Comparison of ENCODE assay signal across 9 cellular contexts in the genomic region with DNA sequence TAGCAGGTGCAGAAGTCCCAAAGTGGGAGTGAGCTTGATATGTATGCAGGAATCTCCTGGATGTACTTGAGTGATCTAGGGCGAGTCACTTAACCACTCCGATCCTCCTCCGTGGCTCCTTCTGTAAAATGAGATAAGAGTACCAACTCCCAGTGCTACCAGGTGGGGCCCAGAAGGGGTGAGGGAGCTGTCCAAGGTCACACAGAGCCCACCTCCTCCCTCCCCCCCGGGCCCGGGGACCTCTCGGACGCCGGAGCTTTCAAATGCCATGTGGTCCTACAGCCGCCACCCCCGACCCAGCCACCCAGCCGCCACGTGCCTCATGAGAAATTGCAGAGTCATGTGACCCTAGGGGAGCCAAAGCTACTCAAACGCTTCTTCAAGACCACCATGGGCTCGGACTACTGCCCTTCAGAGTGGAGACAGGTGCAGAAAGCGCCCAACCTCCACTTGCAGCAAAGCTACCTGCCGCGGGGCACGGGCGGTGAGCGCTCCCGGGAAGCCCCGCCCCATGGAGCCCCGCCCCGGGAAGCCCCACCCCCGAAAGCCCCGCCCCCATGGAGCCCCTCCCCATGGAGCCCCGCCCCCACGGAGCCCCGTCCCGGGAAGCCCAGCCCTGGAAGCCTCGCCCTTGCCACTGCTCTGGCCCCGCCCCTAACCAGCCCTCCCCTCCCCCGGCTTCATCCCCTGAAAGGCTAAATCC. TPM values are rescaled to one million over a fixed set of nuclear protein-coding genes. Genes with fewer than 3 reads are reported as not detected.
DNase-seq lines count a peak whose midpoint lies in the region; ATAC-seq, FAIRE-seq and TF ChIP-seq lines count a peak whose summit lies in the region.
"Had no signal": no experiment of that assay in that cellular context is flagged by ENCODE, and none has a peak within 500 bp of the region (broad histone marks: within the 10 kb centered on the region; RNA-seq: fewer than 3 reads in every experiment).

No MANE protein-coding gene starts in this region.

- in situ Hi-C loops in GM12878 (cut with MboI), result no loop called here

- no peak overlapping the region for H3K9ac ChIP-seq in GM12878 (ENCODE audit: control insufficient read depth, insufficient read depth, low read length)

- no peaks in the 10 kb centered on the region for H4K20me1 ChIP-seq in GM12878 (ENCODE audit: control insufficient read depth, insufficient read depth)

- SMC1A ChIA-PET in GM12878 (lab: Charles Lee; ENCODE audit: uncharacterized antibody, unreplicated experiment), result no interaction called here

- no peak overlapping the region for H2AFZ ChIP-seq in GM12878 (ENCODE audit: control insufficient read depth, low read depth, low read length)

- ATAC-seq in GM12878 (peak; percentile 50), mucosa of descending colon (peak; percentile 75), omental fat pad (ENCODE audit: low FRiP score) (no peak), GM18519 (IDR thresholded peaks at IDR 0.05; ENCODE audit: low FRiP score, unreplicated experiment) (no peak)

- intact Hi-C loops in GM12878 (cut with micrococcal nuclease; ENCODE audit: unreplicated experiment) (no loop called here), mucosa of descending colon (cut with DNase I, micrococcal nuclease) (no loop called here)

- TF ChIP-seq POLR2A in GM12878 (IDR thresholded peaks at IDR 0.05; ENCODE audit: low read depth, low read length), result no peak

- CTCF ChIA-PET in GM12878 (lab: Yijun Ruan, JAX), result no interaction called here

- DNase-seq in NCI-H2081 (lab: John Stamatoyannopoulos, UW), result peak; percentile 38 to 45
- no peak for DNase-seq in NCI-H2081 treated with DMSO at 0.1 percent for 48 hours (lab: John Stamatoyannopoulos, UW)
- peak; percentile 36 for DNase-seq in NCI-H128 (lab: John Stamatoyannopoulos, UW; ENCODE audit: unreplicated experiment)
- no peak for DNase-seq in GM12878 (ENCODE audit: low read depth, low spot score)
- peak in 2 of 3 donors; percentile 73 to 84 for DNase-seq in mucosa of descending colon
- no peak for DNase-seq in omental fat pad (ENCODE audit: low spot score)
- no peak for DNase-seq in NCI-H524 (lab: John Stamatoyannopoulos, UW)

- no peak overlapping the region for H3K27ac ChIP-seq in GM12878 (ENCODE audit: control insufficient read depth, insufficient read depth)

- FAIRE-seq in GM12878 (lab: Jason Lieb, UNC), result no peak
- FAIRE-seq: islet of Langerhans had no signal

- no peaks in the 10 kb centered on the region for H3K27me3 ChIP-seq in GM12878 (replicated peaks in 1 of 2; ENCODE audit: control insufficient read depth in 2 of 2, insufficient read depth in 2 of 2, low read length in 1 of 2)

- RAD21 ChIA-PET in GM12878 (lab: Charles Lee; ENCODE audit: unreplicated experiment), result no interaction called here

- TF ChIP-seq EP300 in GM12878 (IDR thresholded peaks at IDR 0.05; ENCODE audit: borderline replicate concordance in 1 of 2, control insufficient read depth in 1 of 2, low read depth in 2 of 2, low read length in 2 of 2), result no peak

- POLR2A ChIA-PET in GM12878 (lab: Charles Lee), result no interaction called here

- no peak overlapping the region for H3K4me2 ChIP-seq in GM12878 (ENCODE audit: control insufficient read depth, insufficient read depth)

- TF ChIP-seq CTCF in GM12878 (IDR thresholded peaks at IDR 0.05 in 2 of 3, conservative IDR thresholded peaks at IDR 0.05 in 1 of 3; ENCODE audit: control insufficient read depth in 2 of 3, extremely low read depth in 1 of 3, insufficient read depth in 1 of 3, low read depth in 3 of 3, low read length in 3 of 3) (no peak), mucosa of descending colon (IDR thresholded peaks at IDR 0.05) (no peak), omental fat pad (IDR thresholded peaks at IDR 0.05) (no peak)

- H3K9me3 ChIP-seq in GM12878 (replicated peaks; ENCODE audit: control insufficient read depth, insufficient read depth, low read length) (no peaks in the 10 kb centered on the region), mucosa of descending colon (no peaks in the 10 kb centered on the region)

- no peaks in the 10 kb centered on the region for H3K79me2 ChIP-seq in GM12878 (ENCODE audit: control insufficient read depth, insufficient read depth, low read length)

- no peak overlapping the region for H3K4me3 ChIP-seq in GM12878
- H3K4me3 ChIP-seq in mucosa of descending colon, result no peak overlapping the region

- no TSS peak for BruUV-seq in GM12878 (replicated peaks; lab: Mats Ljungman, UMichigan)

- H3K4me1 ChIP-seq in GM12878 (ENCODE audit: control insufficient read depth, insufficient read depth, low read length), result no peaks in the 10 kb centered on the region
- peaks cover 10% of the 10 kb centered on the region for H3K4me1 ChIP-seq in mucosa of descending colon (ENCODE audit: low read depth)

- H3K36me3 ChIP-seq in GM12878 (ENCODE audit: control insufficient read depth in 2 of 2, insufficient read depth in 2 of 2, low read length in 1 of 2) (no peaks in the 10 kb centered on the region), mucosa of descending colon (ENCODE audit: low read depth) (no peaks in the 10 kb centered on the region)

- TF ChIP-seq RAD21 in GM12878 (IDR thresholded peaks at IDR 0.05; ENCODE audit: insufficient read depth, low read depth, low read length), result no peak

- 28% methylated on average over 17 of the region's 33 CpGs for WGBS in GM12878 (ENCODE audit: insufficient coverage, insufficient replicate concordance, low lambda C conversion rate, missing lambda C conversion rate)

RNA-seq across cellular contexts. Expression of gene ZNF358, which starts 10.1 kb away (rescaled TPM):
- total RNA-seq in GM12878 (2013; cell fraction: nucleolus; rRNA removed), result 2.5 and 3.0 TPM in 2 replicates
- total RNA-seq in GM12878 (2014; rRNA removed) (2.1 and 3.0 TPM in 2 replicates), GM12878 (2014; rRNA removed; fragmentation: Illumina TruSeq; extraction: Trizol) (1.8 and 1.9 TPM in 2 replicates), GM12878 (2021) (4.9 and 6.3 TPM in 2 replicates), mucosa of descending colon (10 to 100 TPM; 31.7 to 88.8 (median 42.1) TPM), omental fat pad (10 to 100 TPM; 31.9 to 49.8 (median 36.6) TPM)
- 2.0 TPM for polyA plus RNA-seq in GM12878 (2011; ENCODE audit: low read depth)
- polyA plus RNA-seq in GM12878 (2011; rRNA removed) (0.13 and 0.50 TPM in 2 replicates), GM12878 (2014; fragmentation: Illumina TruSeq; extraction: Trizol) (4.1 and 5.5 TPM in 2 replicates), GM12878 (2014; fragmentation: Nextera tagmentation; extraction: Ambion mirVana) (under 1 TPM in 1 of 2 experiments, not detected in 1; 0.09 TPM), GM12878 (2014; rRNA removed) (2.2 and 4.0 TPM in 2 replicates), GM12878 (2016; fragmentation: Nextera tagmentation; extraction: Ambion mirVana) (under 1 TPM; 0.59 to 0.96 TPM)
- polyA plus RNA-seq in GM12878 (2011; cell fraction: cytosol; rRNA removed), result 0.89 and 1.5 TPM in 2 replicates
- polyA plus RNA-seq in GM12878 (2011; cell fraction: nucleus; rRNA removed), result 0.43 and 0.63 TPM in 2 replicates
- polyA plus RNA-seq in GM12878 (2012), result 7.2 and 7.6 TPM in 2 replicates
- polyA minus RNA-seq in GM12878 (2011; rRNA and poly(A)+ RNA removed), result 0.15 TPM in 1 of 2 replicates, not detected in the other
- 0.62 TPM in 1 of 2 replicates, not detected in the other for polyA minus RNA-seq in GM12878 (2011; cell fraction: cytosol; rRNA and poly(A)+ RNA removed)
- 0.24 and 0.57 TPM in 2 replicates for polyA minus RNA-seq in GM12878 (2011; cell fraction: nucleus; rRNA and poly(A)+ RNA removed)

RNA-seq across cellular contexts. Expression of gene MCOLN1, which starts 16.6 kb away (rescaled TPM):
- total RNA-seq in GM12878 (2013; cell fraction: nucleolus; rRNA removed), result 9.1 and 9.6 TPM in 2 replicates
- 2.2 and 2.8 TPM in 2 replicates for total RNA-seq in GM12878 (2014; rRNA removed)
- 2.3 and 3.0 TPM in 2 replicates for total RNA-seq in GM12878 (2014; rRNA removed; fragmentation: Illumina TruSeq; extraction: Trizol)
- 10.9 and 13.9 TPM in 2 replicates for total RNA-seq in GM12878 (2021)
- polyA plus RNA-seq in GM12878 (2011; ENCODE audit: low read depth), result 2.7 TPM
- polyA plus RNA-seq in GM12878 (2011; rRNA removed), result 2.8 and 6.0 TPM in 2 replicates
- 5.7 and 8.7 TPM in 2 replicates for polyA plus RNA-seq in GM12878 (2011; cell fraction: cytosol; rRNA removed)
- polyA plus RNA-seq in GM12878 (2011; cell fraction: nucleus; rRNA removed), result 26.1 and 38.4 TPM in 2 replicates
- 5.5 and 6.2 TPM in 2 replicates for polyA plus RNA-seq in GM12878 (2012)
- 1.9 and 3.7 TPM in 2 replicates for polyA plus RNA-seq in GM12878 (2014; fragmentation: Illumina TruSeq; extraction: Trizol)
- 1 to 10 TPM in 1 of 2 experiments, under 1 TPM in 1; 0.42 to 1.4 TPM for polyA plus RNA-seq in GM12878 (2014; fragmentation: Nextera tagmentation; extraction: Ambion mirVana)
- 13.6 and 15.6 TPM in 2 replicates for polyA plus RNA-seq in GM12878 (2014; rRNA removed)
- 10 to 100 TPM; 12.4 to 14.4 TPM for polyA plus RNA-seq in GM12878 (2016; fragmentation: Nextera tagmentation; extraction: Ambion mirVana)
- polyA minus RNA-seq in GM12878 (2011; rRNA and poly(A)+ RNA removed), result 8.1 and 11.8 TPM in 2 replicates
- 2.9 and 3.7 TPM in 2 replicates for polyA minus RNA-seq in GM12878 (2011; cell fraction: cytosol; rRNA and poly(A)+ RNA removed)
- 3.7 and 7.2 TPM in 2 replicates for polyA minus RNA-seq in GM12878 (2011; cell fraction: nucleus; rRNA and poly(A)+ RNA removed)
- 10 to 100 TPM; 29.5 to 40.1 (median 31.7) TPM for total RNA-seq in mucosa of descending colon
- 10 to 100 TPM; 24.5 to 41.1 (median 31.9) TPM for total RNA-seq in omental fat pad

RNA-seq across cellular contexts. Expression of gene PEX11G, which starts 17.0 kb away (rescaled TPM):
- not detected in 2 replicates for total RNA-seq in GM12878 (2013; cell fraction: nucleolus; rRNA removed)
- total RNA-seq in GM12878 (2014; rRNA removed) (0.73 and 0.82 TPM in 2 replicates), GM12878 (2014; rRNA removed; fragmentation: Illumina TruSeq; extraction: Trizol) (0.40 and 0.51 TPM in 2 replicates), GM12878 (2021) (1.0 and 1.8 TPM in 2 replicates), mucosa of descending colon (1 to 10 TPM; 4.0 to 9.5 (median 8.1) TPM), omental fat pad (1 to 10 TPM; 4.4 to 9.9 (median 4.7) TPM)
- 0.68 TPM for polyA plus RNA-seq in GM12878 (2011; ENCODE audit: low read depth)
- polyA plus RNA-seq in GM12878 (2011; rRNA removed) (0.19 and 0.29 TPM in 2 replicates), GM12878 (2014; fragmentation: Illumina TruSeq; extraction: Trizol) (0.38 TPM in 1 of 2 replicates, not detected in the other), GM12878 (2014; fragmentation: Nextera tagmentation; extraction: Ambion mirVana) (under 1 TPM in 1 of 2 experiments, not detected in 1; 0.05 TPM), GM12878 (2014; rRNA removed) (1.2 and 1.6 TPM in 2 replicates), GM12878 (2016; fragmentation: Nextera tagmentation; extraction: Ambion mirVana) (1 to 10 TPM; 1.5 to 1.7 TPM)
- 1.0 and 1.6 TPM in 2 replicates for polyA plus RNA-seq in GM12878 (2011; cell fraction: cytosol; rRNA removed)
- polyA plus RNA-seq in GM12878 (2011; cell fraction: nucleus; rRNA removed), result 1.0 and 1.1 TPM in 2 replicates
- 1.1 and 1.2 TPM in 2 replicates for polyA plus RNA-seq in GM12878 (2012)
- 0.41 TPM in 1 of 2 replicates, not detected in the other for polyA minus RNA-seq in GM12878 (2011; rRNA and poly(A)+ RNA removed)
- polyA minus RNA-seq in GM12878 (2011; cell fraction: cytosol; rRNA and poly(A)+ RNA removed), result not detected in 2 replicates
- 0.96 TPM in 1 of 2 replicates, not detected in the other for polyA minus RNA-seq in GM12878 (2011; cell fraction: nucleus; rRNA and poly(A)+ RNA removed)

RNA-seq across cellular contexts. Expression of gene PNPLA6, which starts 29.7 kb away (rescaled TPM):
- total RNA-seq in GM12878 (2013; cell fraction: nucleolus; rRNA removed), result 136 and 138 TPM in 2 replicates
- total RNA-seq in GM12878 (2014; rRNA removed) (47.9 and 56.8 TPM in 2 replicates), GM12878 (2014; rRNA removed; fragmentation: Illumina TruSeq; extraction: Trizol) (18.7 and 19.2 TPM in 2 replicates), GM12878 (2021) (105 and 113 TPM in 2 replicates), mucosa of descending colon (100 to 1,000 TPM in 2 of 3 donors, 10 to 100 TPM in 1; 85.7 to 136 (median 121) TPM), omental fat pad (10 to 100 TPM; 50.3 to 92.4 (median 64.6) TPM)
- 21.5 TPM for polyA plus RNA-seq in GM12878 (2011; ENCODE audit: low read depth)
- polyA plus RNA-seq in GM12878 (2011; rRNA removed) (9.2 and 16.3 TPM in 2 replicates), GM12878 (2014; fragmentation: Illumina TruSeq; extraction: Trizol) (9.4 and 23.2 TPM in 2 replicates), GM12878 (2014; fragmentation: Nextera tagmentation; extraction: Ambion mirVana) (1 to 10 TPM in 1 of 2 experiments, under 1 TPM in 1; 0.95 to 8.4 TPM), GM12878 (2014; rRNA removed) (67.9 and 72.2 TPM in 2 replicates), GM12878 (2016; fragmentation: Nextera tagmentation; extraction: Ambion mirVana) (10 to 100 TPM; 64.7 to 65.3 TPM)
- polyA plus RNA-seq in GM12878 (2011; cell fraction: cytosol; rRNA removed), result 26.4 and 32.8 TPM in 2 replicates
- polyA plus RNA-seq in GM12878 (2011; cell fraction: nucleus; rRNA removed), result 99.0 and 144 TPM in 2 replicates
- 52.2 and 53.4 TPM in 2 replicates for polyA plus RNA-seq in GM12878 (2012)
- 22.1 and 68.2 TPM in 2 replicates for polyA minus RNA-seq in GM12878 (2011; rRNA and poly(A)+ RNA removed)
- 25.2 and 52.8 TPM in 2 replicates for polyA minus RNA-seq in GM12878 (2011; cell fraction: cytosol; rRNA and poly(A)+ RNA removed)
- polyA minus RNA-seq in GM12878 (2011; cell fraction: nucleus; rRNA and poly(A)+ RNA removed), result 45.3 and 83.2 TPM in 2 replicates

Comparison
In these comparisons a context has a peak if more than half of its experiments do, and no peak if none do; other contexts are left out.
1. DNase-seq: peak in NCI-H2081 (2 of 2), NCI-H128 (single experiment) and mucosa of descending colon (2 of 3); none in NCI-H2081 treated with DMSO at 0.1 percent for 48 hours (single experiment), GM12878 (single experiment), omental fat pad (single experiment) and NCI-H524 (0 of 2).
2. ATAC-seq: peak in GM12878 (single experiment) and mucosa of descending colon (single experiment); none in omental fat pad (single experiment) and GM18519 (single experiment).
3. RNA of gene ZNF358, which starts 10.1 kb away (total RNA-seq): 31.7 to 88.8 TPM in mucosa of descending colon and 31.9 to 49.8 TPM in omental fat pad; 1.8 to 6.3 TPM in GM12878; every median in the first group is over 4 times any median in the second.